In genomic region chr4:154854362-154854761, GRCh38 we compare ENCODE assay signal across 13 cellular contexts.
DNase-seq lines count a peak whose midpoint lies in the region; ATAC-seq and TF ChIP-seq lines count a peak whose summit lies in the region.
"Had no signal": no experiment of that assay in that cellular context is flagged by ENCODE, and none has a peak within 500 bp of the region (broad histone marks: within the 10 kb centered on the region; RNA-seq: fewer than 3 reads in every experiment).

No MANE protein-coding gene starts in this region.

- ATAC-seq in GM21423 (IDR thresholded peaks at IDR 0.05; ENCODE audit: unreplicated experiment) = no peak
- ATAC-seq: activated CD8-positive, alpha-beta memory T cell treated with anti-CD3 and anti-CD28 coated beads, Interleukin-2, amount 10 ng/mL, durations not matched to agents 7 days and 5 days; heart left ventricle; K562; naive thymus-derived CD8-positive, alpha-beta T cell had no signal

- peak; percentile 10 for TF ChIP-seq CTCF in choroid plexus epithelial cell (conservative IDR thresholded peaks at IDR 0.05; ENCODE audit: low read depth, low read length)

- peak; percentile 44 for DNase-seq in NCI-H82 (lab: John Stamatoyannopoulos, UW)
- no peak for DNase-seq in NCI-H82 treated with DMSO at 0.1 percent for 48 hours (lab: John Stamatoyannopoulos, UW; ENCODE audit: unreplicated experiment)
- peak; percentile 32 for DNase-seq in NAMALWA (ENCODE audit: low spot score)
- DNase-seq in choroid plexus epithelial cell (ENCODE audit: low read depth) = peak; percentile 10
- DNase-seq in stromal cell of bone marrow (ENCODE audit: low read depth) = peak; percentile 3
- DNase-seq in stimulated activated CD8-positive, alpha-beta memory T cell treated with anti-CD3 and anti-CD28 coated beads, Interleukin-4, amount 100 ng/mL, for 48 hours = no peak
- DNase-seq in NCI-H2171 (lab: John Stamatoyannopoulos, UW) = no peak
- DNase-seq: activated CD8-positive, alpha-beta memory T cell treated with anti-CD3 and anti-CD28 coated beads, Interleukin-2, amount 10 ng/mL, durations not matched to agents 7 days and 5 days; cerebellar nuclear complex; heart left ventricle; naive thymus-derived CD8-positive, alpha-beta T cell had no signal

- no peak overlapping the region for H3K4me3 ChIP-seq in choroid plexus epithelial cell (ENCODE audit: low read depth, low read length)
- H3K4me3 ChIP-seq: heart left ventricle, K562 had no signal

Comparison
In these comparisons a context has a peak if more than half of its experiments do, and no peak if none do; other contexts are left out.
1. DNase-seq: peak in NCI-H82 (single experiment), NAMALWA (single experiment), choroid plexus epithelial cell (single experiment) and stromal cell of bone marrow (single experiment); none in NCI-H82 treated with DMSO at 0.1 percent for 48 hours (single experiment), stimulated activated CD8-positive, alpha-beta memory T cell treated with anti-CD3 and anti-CD28 coated beads, Interleukin-4, amount 100 ng/mL, for 48 hours (single experiment) and NCI-H2171 (single experiment).